Comparison of ENCODE assay signal across 14 cellular contexts in genomic region chr7:18361756-18362155, GRCh38.
DNase-seq lines count a peak whose midpoint lies in the region; ATAC-seq, FAIRE-seq and TF ChIP-seq lines count a peak whose summit lies in the region.
"Had no signal": no experiment of that assay in that cellular context is flagged by ENCODE, and none has a peak within 500 bp of the region (broad histone marks: within the 10 kb centered on the region; RNA-seq: fewer than 3 reads in every experiment).

No MANE protein-coding gene starts in this region.

- no peak for TF ChIP-seq POLR2A in adrenal gland (IDR thresholded peaks at IDR 0.05)

- DNase-seq in ACHN, result peak; percentile 56
- peak; percentile 30 for DNase-seq in LNCaP clone FGC (ENCODE audit: low read depth)
- peak in 4 of 7 donors; percentile 10 to 35 (median 16) for DNase-seq in adrenal gland
- DNase-seq in left lobe of liver (ENCODE audit: low spot score), result no peak
- DNase-seq in epidermal melanocyte (ENCODE audit: insufficient read length, low spot score), result no peak
- DNase-seq: activated CD4-positive, alpha-beta T cell treated with anti-CD3 and anti-CD28 coated beads for 1 hour; activated gamma-delta T cell; dorsolateral prefrontal cortex; naive thymus-derived CD4-positive, alpha-beta T cell; NCI-H187 had no signal

- TF ChIP-seq CTCF in LNCaP clone FGC (IDR thresholded peaks at IDR 0.05; ENCODE audit: control insufficient read depth, extremely low read depth, insufficient read depth), result no peak
- TF ChIP-seq CTCF in adrenal gland (IDR thresholded peaks at IDR 0.05), result no peak

- no peaks in the 10 kb centered on the region for H3K9me3 ChIP-seq in adrenal gland (replicated peaks in 1 of 3)
- H3K9me3 ChIP-seq: BLaER1 treated with 17β-estradiol and CSF1 and Interleukin-3, amounts not matched to agents 10 nM and 100 nM had no signal

- intact Hi-C loops in adrenal gland (cut with DNase I), result no loop called here

- peak; percentile 82 for FAIRE-seq in islet of Langerhans (lab: Jason Lieb, UNC)

- H3K36me3 ChIP-seq in adrenal gland (replicated peaks in 1 of 2), result no peaks in the 10 kb centered on the region
- H3K36me3 ChIP-seq: BLaER1 treated with 17β-estradiol and CSF1 and Interleukin-3, amounts not matched to agents 10 nM and 100 nM had no signal

- WGBS in adrenal gland, 4 donors, result 40 to 45% (median 45%) methylated on average over 4 of the region's 4 CpGs

- ATAC-seq in HG03442 (IDR thresholded peaks at IDR 0.05; ENCODE audit: unreplicated experiment) (no peak), GM21447 (IDR thresholded peaks at IDR 0.05; ENCODE audit: unreplicated experiment) (no peak), left lobe of liver (no peak)
- ATAC-seq: naive thymus-derived CD4-positive, alpha-beta T cell had no signal

- H3K4me3 ChIP-seq in LNCaP clone FGC (ENCODE audit: low read depth, low read length) (no peak overlapping the region), adrenal gland (no peak overlapping the region)
- H3K4me3 ChIP-seq: BLaER1 treated with 17β-estradiol and CSF1 and Interleukin-3, amounts not matched to agents 10 nM and 100 nM; dorsolateral prefrontal cortex had no signal

- in situ Hi-C loops in ACHN (cut with HindIII; ENCODE audit: low pct_ligation_motif_present, low pct_unique_long_range_greater_than_20kb, low sequenced_read_pairs), result loop anchor here (25.0 kb wide), 1 partner anchor 201 kb away; no protein-coding TSS in a partner anchor

- H3K27me3 ChIP-seq in adrenal gland, result no peaks in the 10 kb centered on the region
- H3K27me3 ChIP-seq: BLaER1 treated with 17β-estradiol and CSF1 and Interleukin-3, amounts not matched to agents 10 nM and 100 nM; dorsolateral prefrontal cortex had no signal

- no peak overlapping the region for H3K27ac ChIP-seq in adrenal gland
- H3K27ac ChIP-seq: BLaER1 treated with 17β-estradiol and CSF1 and Interleukin-3, amounts not matched to agents 10 nM and 100 nM; dorsolateral prefrontal cortex had no signal

- no peaks in the 10 kb centered on the region for H3K4me1 ChIP-seq in adrenal gland (replicated peaks in 1 of 2)
- H3K4me1 ChIP-seq: BLaER1 treated with 17β-estradiol and CSF1 and Interleukin-3, amounts not matched to agents 10 nM and 100 nM had no signal

Comparison
In these comparisons a context has a peak if more than half of its experiments do, and no peak if none do; other contexts are left out.
1. DNase-seq: peak in ACHN (single experiment), LNCaP clone FGC (single experiment) and adrenal gland (4 of 7); none in left lobe of liver (single experiment) and epidermal melanocyte (single experiment).